27 cellular contexts compared by ENCODE assay signal in genomic region chr7:97573065-97573464, GRCh38.
"Had no signal": no experiment of that assay in that cellular context is flagged by ENCODE, and none has a peak within 500 bp of the region (broad histone marks: within the 10 kb centered on the region; RNA-seq: fewer than 3 reads in every experiment).

No MANE protein-coding gene starts in this region.

- H3K9me3 ChIP-seq: neutrophil, pancreas, prostate gland, right lobe of liver, sigmoid colon, thoracic aorta, thyroid gland, tibial nerve, upper lobe of left lung, vagina had no signal

- ATAC-seq: naive thymus-derived CD4-positive, alpha-beta T cell; natural killer cell; pancreas; right cardiac atrium; right lobe of liver; stimulated activated effector memory CD8-positive, alpha-beta T cell treated with anti-CD3 and anti-CD28 coated beads, Interleukin-12 subunit alpha, Interleukin-12 subunit beta, amount 100 ng/mL, for 72 hours; stimulated activated naive B cell treated with anti-CD40 and anti-IgM and Interleukin-4, amounts not matched to agents 10 μg/mL and 1 μg/mL and 100 μg/mL, for 72 hours had no signal

- H3K4me1 Mint-ChIP-seq: naive thymus-derived CD4-positive, alpha-beta T cell; natural killer cell; nephron; neural crest cell; stimulated activated effector memory CD8-positive, alpha-beta T cell treated with anti-CD3 and anti-CD28 coated beads, Interleukin-12 subunit alpha, Interleukin-12 subunit beta, amount 100 ng/mL, for 72 hours; stimulated activated naive B cell treated with anti-CD40 and anti-IgM and Interleukin-4, amounts not matched to agents 10 μg/mL and 1 μg/mL and 100 μg/mL, for 72 hours had no signal

- H3K36me3 ChIP-seq: neutrophil, pancreas, prostate gland, right lobe of liver, sigmoid colon, stomach, thoracic aorta, thyroid gland, tibial nerve, upper lobe of left lung, vagina had no signal

- H3K4me3 ChIP-seq: pancreas, prostate gland, right lobe of liver, sigmoid colon, stomach, thoracic aorta, thyroid gland, tibial nerve, upper lobe of left lung, vagina had no signal

- H3K27me3 ChIP-seq: neutrophil, pancreas, right lobe of liver, sigmoid colon, stomach, thyroid gland, tibial nerve, upper lobe of left lung, vagina had no signal

- H3K9me3 Mint-ChIP-seq: neural crest cell; stimulated activated effector memory CD8-positive, alpha-beta T cell treated with anti-CD3 and anti-CD28 coated beads, Interleukin-12 subunit alpha, Interleukin-12 subunit beta, amount 100 ng/mL, for 72 hours; stimulated activated naive CD8-positive, alpha-beta T cell treated with anti-CD3 and anti-CD28 coated beads, Interleukin-15, Interleukin-2, amounts not matched to agents 100 ng/mL and 50 ng/mL, for 24 hours had no signal

- H3K4me1 ChIP-seq: pancreas, prostate gland, right lobe of liver, sigmoid colon, stomach, thyroid gland, tibial nerve, upper lobe of left lung, vagina had no signal

- H3K36me3 Mint-ChIP-seq: naive thymus-derived CD4-positive, alpha-beta T cell; natural killer cell; stimulated activated effector memory CD8-positive, alpha-beta T cell treated with anti-CD3 and anti-CD28 coated beads, Interleukin-12 subunit alpha, Interleukin-12 subunit beta, amount 100 ng/mL, for 72 hours; stimulated activated naive B cell treated with anti-CD40 and anti-IgM and Interleukin-4, amounts not matched to agents 10 μg/mL and 1 μg/mL and 100 μg/mL, for 72 hours had no signal

- H3K27me3 Mint-ChIP-seq: stimulated activated naive B cell treated with anti-CD40 and anti-IgM and Interleukin-4, amounts not matched to agents 10 μg/mL and 1 μg/mL and 100 μg/mL, for 72 hours; stimulated activated naive CD8-positive, alpha-beta T cell treated with anti-CD3 and anti-CD28 coated beads, Interleukin-15, Interleukin-2, amounts not matched to agents 100 ng/mL and 50 ng/mL, for 24 hours had no signal

- H3K27ac ChIP-seq: neutrophil, pancreas, prostate gland, right lobe of liver, sigmoid colon, stomach, thoracic aorta, thyroid gland, tibial nerve, upper lobe of left lung, vagina had no signal

- H3K27ac Mint-ChIP-seq: naive thymus-derived CD4-positive, alpha-beta T cell; natural killer cell; nephron; stimulated activated effector memory CD8-positive, alpha-beta T cell treated with anti-CD3 and anti-CD28 coated beads, Interleukin-12 subunit alpha, Interleukin-12 subunit beta, amount 100 ng/mL, for 72 hours; stimulated activated naive B cell treated with anti-CD40 and anti-IgM and Interleukin-4, amounts not matched to agents 10 μg/mL and 1 μg/mL and 100 μg/mL, for 72 hours; stimulated activated naive CD8-positive, alpha-beta T cell treated with anti-CD3 and anti-CD28 coated beads, Interleukin-15, Interleukin-2, amounts not matched to agents 100 ng/mL and 50 ng/mL, for 24 hours had no signal

- DNase-seq: naive thymus-derived CD4-positive, alpha-beta T cell; natural killer cell; nucleus accumbens; pancreas; right cardiac atrium; right lobe of liver; sigmoid colon; small intestine; stimulated activated CD4-positive, alpha-beta T cell treated with anti-CD3 and anti-CD28 coated beads, Interleukin-15, amount 100 ng/mL, for 24 hours; stimulated activated CD4-positive, alpha-beta T cell treated with anti-CD3 and anti-CD28 coated beads, Interleukin-2, amount 100 ng/mL, for 24 hours; stimulated activated CD4-positive, alpha-beta T cell treated with anti-CD3 and anti-CD28 coated beads, Interleukin-2, amount 100 ng/mL, for 48 hours; stimulated activated CD4-positive, alpha-beta T cell treated with anti-CD3 and anti-CD28 coated beads, Interleukin-4, amount 100 ng/mL, for 24 hours; stimulated activated naive B cell treated with anti-CD40 and anti-IgM and Interleukin-4, amounts not matched to agents 10 μg/mL and 1 μg/mL and 100 μg/mL, for 72 hours; stimulated activated naive CD4-positive, alpha-beta T cell treated with Interleukin-2 at 50 U/mL for 16 hours; stomach; thyroid gland; trophoblast cell; upper lobe of left lung had no signal

- H3K4me3 Mint-ChIP-seq: naive thymus-derived CD4-positive, alpha-beta T cell; natural killer cell; nephron; neural crest cell; stimulated activated effector memory CD8-positive, alpha-beta T cell treated with anti-CD3 and anti-CD28 coated beads, Interleukin-12 subunit alpha, Interleukin-12 subunit beta, amount 100 ng/mL, for 72 hours; stimulated activated naive B cell treated with anti-CD40 and anti-IgM and Interleukin-4, amounts not matched to agents 10 μg/mL and 1 μg/mL and 100 μg/mL, for 72 hours; stimulated activated naive CD8-positive, alpha-beta T cell treated with anti-CD3 and anti-CD28 coated beads, Interleukin-15, Interleukin-2, amounts not matched to agents 100 ng/mL and 50 ng/mL, for 24 hours had no signal
